8 cellular contexts compared by ENCODE assay signal in the genomic region with DNA sequence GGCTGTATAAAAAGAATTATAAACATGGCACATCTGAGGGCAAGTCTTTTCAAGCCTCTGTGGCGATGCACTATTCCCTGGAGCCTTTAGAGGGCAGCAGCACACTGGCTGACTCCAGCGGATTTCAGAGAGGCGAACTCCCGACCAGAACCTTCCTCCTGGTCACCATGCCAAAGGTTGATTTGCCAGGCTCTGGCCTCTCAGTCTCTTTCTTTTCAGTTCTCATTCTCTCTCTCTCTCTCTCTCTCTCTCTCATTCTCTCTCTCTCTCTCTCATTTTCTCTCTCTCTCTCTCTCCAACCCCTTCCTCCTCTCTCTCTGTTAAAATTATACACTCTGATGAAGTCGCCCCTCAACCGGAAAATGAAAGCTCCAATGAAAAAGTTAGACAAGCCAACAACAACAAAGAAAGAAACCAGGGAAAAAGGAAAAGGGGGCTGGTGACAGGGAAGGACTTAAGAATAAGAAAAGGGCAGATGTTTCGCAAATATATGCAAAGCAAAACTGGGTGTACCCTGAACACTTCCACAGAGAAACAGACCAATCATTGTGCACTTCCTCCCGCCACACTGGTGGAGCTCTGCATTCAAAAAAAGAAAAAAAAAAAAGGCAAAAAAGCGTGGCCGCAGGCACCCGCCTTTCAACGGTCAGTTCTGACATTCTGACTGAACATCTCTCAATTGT.
A peak's percentile ranks its signal among the peaks of the same experiment; 100 is the strongest.
DNase-seq lines count a peak whose midpoint lies in the region; ATAC-seq and TF ChIP-seq lines count a peak whose summit lies in the region.

No MANE protein-coding gene starts in this region.

- H3K9me3 Mint-ChIP-seq in CD14-positive monocyte, result no peaks in the 10 kb centered on the region

- peak overlapping the region; percentile 68 to 90 for H3K4me3 Mint-ChIP-seq in CD14-positive monocyte

- intact Hi-C loops in CD14-positive monocyte (cut with micrococcal nuclease), result no loop called here

- peaks cover 7 to 13% of the 10 kb centered on the region in 2 donors for H3K36me3 Mint-ChIP-seq in CD14-positive monocyte

- H3K9ac ChIP-seq in NT2/D1 (ENCODE audit: insufficient read length, low read depth), result no peak overlapping the region
- peak overlapping the region; percentile 53 for H3K9ac ChIP-seq in muscle layer of colon (ENCODE audit: low read length)

- ATAC-seq in GM19043 (IDR thresholded peaks at IDR 0.05; ENCODE audit: low read depth, unreplicated experiment) (peak; percentile 88), HG03457 (IDR thresholded peaks at IDR 0.05; ENCODE audit: unreplicated experiment) (peak; percentile 65)

- H3K27ac ChIP-seq in muscle layer of colon (ENCODE audit: low read depth, low read length), result peak overlapping the region; percentile 70

- H3K36me3 ChIP-seq in NT2/D1 (ENCODE audit: insufficient read depth, insufficient read length, low read length) (no peaks in the 10 kb centered on the region), muscle layer of colon (ENCODE audit: insufficient read depth, low read length) (peaks cover 16% of the 10 kb centered on the region)

- peaks cover 8% of the 10 kb centered on the region for H3K4me1 Mint-ChIP-seq in CD14-positive monocyte

- no peaks in the 10 kb centered on the region for H3K27me3 ChIP-seq in NT2/D1 (ENCODE audit: insufficient read depth, insufficient read length)
- H3K27me3 ChIP-seq in muscle layer of colon (ENCODE audit: control insufficient read depth in 1 of 2, insufficient read depth in 2 of 2, low read length in 2 of 2), result no peaks in the 10 kb centered on the region

- H3K27me3 Mint-ChIP-seq in CD14-positive monocyte (ENCODE audit: low read depth in 3 of 3), result no peaks in the 10 kb centered on the region

- no peak overlapping the region for H3K4me3 ChIP-seq in NT2/D1 (ENCODE audit: insufficient read length, low read depth)
- peak overlapping the region; percentile 26 for H3K4me3 ChIP-seq in epithelial cell of esophagus (ENCODE audit: low read length)
- peak overlapping the region; percentile 51 to 70 for H3K4me3 ChIP-seq in muscle layer of colon (ENCODE audit: low read depth in 1 of 2, low read length in 2 of 2)

- peak overlapping the region in 5 of 7 donors; percentile 2 to 70 (median 45) for H3K27ac Mint-ChIP-seq in CD14-positive monocyte

- TF ChIP-seq CTCF in CD14-positive monocyte (IDR thresholded peaks at IDR 0.05) (peak; percentile 81), epithelial cell of esophagus (IDR thresholded peaks at IDR 0.05; ENCODE audit: insufficient read depth, low read depth, low read length, missing control alignments) (peak; percentile 98)

- H3K4me1 ChIP-seq in NT2/D1 (ENCODE audit: insufficient read depth, insufficient read length), result no peaks in the 10 kb centered on the region
- peaks cover 31% of the 10 kb centered on the region for H3K4me1 ChIP-seq in muscle layer of colon (ENCODE audit: insufficient read depth, low read length)

- DNase-seq in CD14-positive monocyte (ENCODE audit: low spot score), result peak; percentile 52
- DNase-seq in NT2/D1 (ENCODE audit: low read depth, low spot score), result peak; percentile 77
- peak; percentile 38 for DNase-seq in activated T-cell treated with anti-CD3 and anti-CD28 coated beads for 1 hour (ENCODE audit: low read depth)
- DNase-seq in epithelial cell of esophagus (ENCODE audit: low read depth), result peak; percentile 77
- peak; percentile 13 to 32 for DNase-seq in stimulated activated CD8-positive, alpha-beta memory T cell treated with anti-CD3 and anti-CD28 coated beads, Interleukin-4, amount 100 ng/mL, for 4 hours (ENCODE audit: low read depth in 2 of 2, low spot score in 1 of 2)

- H3K9me3 ChIP-seq in NT2/D1 (ENCODE audit: insufficient read depth, low read length), result no peaks in the 10 kb centered on the region
- H3K9me3 ChIP-seq in muscle layer of colon (ENCODE audit: low read length), result no peaks in the 10 kb centered on the region

Comparison
In these comparisons a context has a peak if more than half of its experiments do, and no peak if none do; other contexts are left out.
1. DNase-seq: peak in every context shown above with its lines; median percentile 77 in NT2/D1; 77 in epithelial cell of esophagus; 52 in CD14-positive monocyte; 38 in activated T-cell treated with anti-CD3 and anti-CD28 coated beads for 1 hour; 22 in stimulated activated CD8-positive, alpha-beta memory T cell treated with anti-CD3 and anti-CD28 coated beads, Interleukin-4, amount 100 ng/mL, for 4 hours.